Comparison of ENCODE assay signal across 11 cellular contexts in genomic region chr11:109421981-109422590, GRCh38. TPM values are rescaled to one million over a fixed set of nuclear protein-coding genes. Genes with fewer than 3 reads are reported as not detected.
A peak's percentile ranks its signal among the peaks of the same experiment; 100 is the strongest.
DNase-seq lines count a peak whose midpoint lies in the region; ATAC-seq and TF ChIP-seq lines count a peak whose summit lies in the region.
"Had no signal": no experiment of that assay in that cellular context is flagged by ENCODE, and none has a peak within 500 bp of the region (broad histone marks: within the 10 kb centered on the region; RNA-seq: fewer than 3 reads in every experiment).

C11orf87 (plus strand) TSS chr11:109422190; CDS start chr11:109423634, 1,444 bp downstream.

- H2AFZ ChIP-seq in neural cell (ENCODE audit: low read depth, low read length) = peak within 1 kb of the TSS; percentile 6

- no peak for TF ChIP-seq EP300 in neural cell (conservative IDR thresholded peaks at IDR 0.05; ENCODE audit: poor library complexity, severe bottlenecking)

- DNase-seq in AG08396 (ENCODE audit: low spot score) (peak; percentile 14), NCI-H146 (lab: John Stamatoyannopoulos, UW) (peak; percentile 80), endothelial cell (ENCODE audit: low spot score) (peak; percentile 52), RWPE1 (ENCODE audit: low spot score) (no peak), midbrain (lab: John Stamatoyannopoulos, UW) (no peak)
- DNase-seq: activated CD8-positive, alpha-beta memory T cell treated with anti-CD3 and anti-CD28 coated beads, Interleukin-2, amount 10 ng/mL, durations not matched to agents 7 days and 5 days; DND-41 had no signal

- peak within 1 kb of the TSS; percentile 76 for H3K4me3 ChIP-seq in neural cell (ENCODE audit: low read length)

- no peaks in the 10 kb centered on the region for H3K36me3 ChIP-seq in neural cell (ENCODE audit: insufficient read depth, low read length)

- TF ChIP-seq RAD21 in neural cell (conservative IDR thresholded peaks at IDR 0.05) = no peak

- H3K27ac Mint-ChIP-seq in endothelial cell (ENCODE audit: unreplicated experiment) = no peak within 1 kb of the TSS
- H3K27ac Mint-ChIP-seq: activated CD8-positive, alpha-beta memory T cell treated with anti-CD3 and anti-CD28 coated beads, Interleukin-2, amount 10 ng/mL, durations not matched to agents 7 days and 5 days had no signal

- peak within 1 kb of the TSS; percentile 85 for H3K4me2 ChIP-seq in neural cell (ENCODE audit: low read length)

- no peaks in the 10 kb centered on the region for H3K79me2 ChIP-seq in neural cell (replicated peaks; ENCODE audit: insufficient read depth, low read length)

- peak within 1 kb of the TSS; percentile 66 for H3K9ac ChIP-seq in neural cell (ENCODE audit: low read length)

- no peaks in the 10 kb centered on the region for H3K9me3 ChIP-seq in neural cell (ENCODE audit: low read length)

- no peaks in the 10 kb centered on the region for H3F3A ChIP-seq in neural cell (ENCODE audit: insufficient read depth, low read length, poor library complexity, severe bottlenecking)

- H3K27me3 Mint-ChIP-seq in endothelial cell (ENCODE audit: unreplicated experiment) = peaks cover 11% of the 10 kb centered on the region

- H3K4me3 Mint-ChIP-seq in endothelial cell (ENCODE audit: unreplicated experiment) = peak within 1 kb of the TSS; percentile 84
- H3K4me3 Mint-ChIP-seq: activated CD8-positive, alpha-beta memory T cell treated with anti-CD3 and anti-CD28 coated beads, Interleukin-2, amount 10 ng/mL, durations not matched to agents 7 days and 5 days had no signal

- H3K27me3 ChIP-seq in neural cell (ENCODE audit: insufficient read depth, low read depth, low read length) = peaks cover 25% of the 10 kb centered on the region

- no peaks in the 10 kb centered on the region for H3K9me3 Mint-ChIP-seq in endothelial cell (ENCODE audit: unreplicated experiment)

- H3K9me2 ChIP-seq in neural cell (ENCODE audit: insufficient read depth, low read length) = no peaks in the 10 kb centered on the region

- H3K27ac ChIP-seq in neural cell (ENCODE audit: low read length) (peak within 1 kb of the TSS; percentile 7), RWPE1 (no peak within 1 kb of the TSS)

- POLR2A ChIA-PET in RWPE1 (lab: Yijun Ruan, JAX; ENCODE audit: low non-redundant PET) = no interaction called here

- no peaks in the 10 kb centered on the region for H3K36me3 Mint-ChIP-seq in endothelial cell (ENCODE audit: low read depth, unreplicated experiment)
- H3K36me3 Mint-ChIP-seq: activated CD8-positive, alpha-beta memory T cell treated with anti-CD3 and anti-CD28 coated beads, Interleukin-2, amount 10 ng/mL, durations not matched to agents 7 days and 5 days had no signal

- H3K4me1 Mint-ChIP-seq in endothelial cell (ENCODE audit: unreplicated experiment) = peaks cover 15% of the 10 kb centered on the region
- H3K4me1 Mint-ChIP-seq: activated CD8-positive, alpha-beta memory T cell treated with anti-CD3 and anti-CD28 coated beads, Interleukin-2, amount 10 ng/mL, durations not matched to agents 7 days and 5 days had no signal

- no peak for TF ChIP-seq CTCF in endothelial cell (IDR thresholded peaks at IDR 0.05; ENCODE audit: unreplicated experiment)
- TF ChIP-seq CTCF in neural cell (IDR thresholded peaks at IDR 0.05; ENCODE audit: poor library complexity, severe bottlenecking) = no peak
- no peak for TF ChIP-seq CTCF in RWPE1 (conservative IDR thresholded peaks at IDR 0.05; ENCODE audit: low read depth)

- ATAC-seq in HG03460 (IDR thresholded peaks at IDR 0.05; ENCODE audit: unreplicated experiment) (no peak), GM21515 (IDR thresholded peaks at IDR 0.05; ENCODE audit: unreplicated experiment) (no peak)
- ATAC-seq: activated CD8-positive, alpha-beta memory T cell treated with anti-CD3 and anti-CD28 coated beads, Interleukin-2, amount 10 ng/mL, durations not matched to agents 7 days and 5 days had no signal

- CTCF ChIA-PET in RWPE1 (lab: Yijun Ruan, JAX) = interaction anchor here (0.6 to 0.7 kb wide), 3 partner anchors 27 to 1752 kb away, joined by 3 to 4 read pairs (median 4); no protein-coding TSS in a partner anchor

- no peaks in the 10 kb centered on the region for H4K20me1 ChIP-seq in neural cell (ENCODE audit: insufficient read depth)

TF ChIP-seq in neural cell, 6 proteins besides CTCF, POLR2A, EP300 and RAD21:
- no peak for TF ChIP-seq EZH2 (IDR thresholded peaks at IDR 0.05; ENCODE audit: borderline replicate concordance, insufficient read depth, low read length, poor library complexity, severe bottlenecking)
- TF ChIP-seq POLR2AphosphoS5 (IDR thresholded peaks at IDR 0.05) = peak; percentile 13

RNA-seq across cellular contexts. Expression of gene C11orf87, which starts in this region (rescaled TPM):
- 0.46 TPM for total RNA-seq in endothelial cell (ENCODE audit: unreplicated experiment)
- 7.3 and 8.6 TPM in 2 replicates for polyA plus RNA-seq in neural cell
- 12.9 and 14.9 TPM in 2 replicates for polyA minus RNA-seq in neural cell
- total RNA-seq: activated CD8-positive, alpha-beta memory T cell treated with anti-CD3 and anti-CD28 coated beads, Interleukin-2, amount 10 ng/mL, durations not matched to agents 7 days and 5 days; NCI-H460 had no signal

Comparison
In these comparisons a context has a peak if more than half of its experiments do, and no peak if none do; other contexts are left out.
1. Peak in DNase-seq in endothelial cell; RNA of the gene not detected or under 1 TPM.
2. DNase-seq: peak in AG08396 (single experiment) and NCI-H146 (single experiment); none in RWPE1 (single experiment) and midbrain (single experiment).